ENCODE assay signal across 15 cellular contexts in the genomic region with DNA sequence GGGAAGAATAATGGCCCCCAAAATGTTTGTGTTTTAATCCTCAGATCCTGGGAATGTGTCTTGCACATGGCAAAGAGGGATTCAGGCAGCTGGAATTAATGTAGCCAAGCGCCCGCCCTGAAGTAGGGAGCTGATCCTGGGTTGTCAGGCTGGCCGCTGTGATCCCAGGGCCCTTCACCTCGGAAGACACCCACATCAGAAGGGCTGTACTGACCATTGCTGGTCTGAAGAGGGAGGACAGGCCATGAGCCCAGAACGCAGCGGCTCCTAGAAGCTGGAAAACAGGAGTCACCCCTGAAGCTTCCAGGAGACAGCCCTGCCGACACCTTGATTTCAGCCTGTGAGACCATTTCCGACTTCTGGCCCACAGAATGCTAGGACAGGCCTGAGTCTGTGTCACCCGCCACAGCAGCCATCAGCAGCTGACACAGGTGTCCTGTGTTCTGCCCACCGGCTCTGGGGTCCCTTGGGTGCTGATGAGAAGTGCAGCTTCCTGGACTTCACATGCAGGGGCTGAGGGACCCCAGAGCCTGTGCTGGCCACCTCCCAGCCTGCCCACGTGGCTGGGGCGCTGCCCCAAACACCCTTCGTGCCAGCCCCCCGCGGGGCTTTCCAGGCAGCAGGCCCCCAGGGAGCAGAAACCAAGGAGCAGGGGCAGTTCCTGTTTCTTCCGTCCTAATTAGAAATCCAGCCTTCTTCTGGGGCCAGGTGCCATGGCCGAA.
A peak's percentile ranks its signal among the peaks of the same experiment; 100 is the strongest.
DNase-seq lines count a peak whose midpoint lies in the region; ATAC-seq and TF ChIP-seq lines count a peak whose summit lies in the region.
"Had no signal": no experiment of that assay in that cellular context is flagged by ENCODE, and none has a peak within 500 bp of the region (broad histone marks: within the 10 kb centered on the region; RNA-seq: fewer than 3 reads in every experiment).

No MANE protein-coding gene starts in this region.

- POLR2A ChIA-PET in activated CD4-positive, alpha-beta memory T cell treated with anti-CD3 and anti-CD28 coated beads, Interleukin-2, amount 10 ng/mL, durations not matched to agents 7 days and 5 days (lab: Charles Lee): no interaction called here
- POLR2A ChIA-PET in activated CD4-positive, alpha-beta memory T cell treated with anti-CD3 and anti-CD28 coated beads for 36 hours (lab: Charles Lee): no interaction called here

- H3K4me3 Mint-ChIP-seq in activated CD4-positive, alpha-beta memory T cell treated with anti-CD3 and anti-CD28 coated beads, Interleukin-2, amount 10 ng/mL, durations not matched to agents 7 days and 5 days: no peak overlapping the region
- H3K4me3 Mint-ChIP-seq in activated CD4-positive, alpha-beta memory T cell treated with anti-CD3 and anti-CD28 coated beads for 36 hours: no peak overlapping the region

- H3K27me3 ChIP-seq in esophagus muscularis mucosa: peaks cover 0 to 46% (median 0%) of the 10 kb centered on the region in 4 donors

- no peaks in the 10 kb centered on the region for H3K9me3 Mint-ChIP-seq in activated CD4-positive, alpha-beta memory T cell treated with anti-CD3 and anti-CD28 coated beads, Interleukin-2, amount 10 ng/mL, durations not matched to agents 7 days and 5 days
- no peaks in the 10 kb centered on the region for H3K9me3 Mint-ChIP-seq in activated CD4-positive, alpha-beta memory T cell treated with anti-CD3 and anti-CD28 coated beads for 36 hours

- 81% methylated on average over 11 of the region's 17 CpGs for WGBS in esophagus muscularis mucosa

- CTCF ChIA-PET in activated CD4-positive, alpha-beta memory T cell treated with anti-CD3 and anti-CD28 coated beads, Interleukin-2, amount 10 ng/mL, durations not matched to agents 7 days and 5 days (lab: Charles Lee): no interaction called here
- CTCF ChIA-PET in activated CD4-positive, alpha-beta memory T cell treated with anti-CD3 and anti-CD28 coated beads for 36 hours (lab: Charles Lee): no interaction called here

- no peak for TF ChIP-seq POLR2A in NB4 (IDR thresholded peaks at IDR 0.05; ENCODE audit: extremely low read depth, insufficient read length)
- TF ChIP-seq POLR2A in esophagus muscularis mucosa (IDR thresholded peaks at IDR 0.05; ENCODE audit: low read depth): no peak

- TF ChIP-seq EP300 in esophagus muscularis mucosa (IDR thresholded peaks at IDR 0.05): no peak

- TF ChIP-seq CTCF in NB4 (IDR thresholded peaks at IDR 0.05; ENCODE audit: low read depth, low read length): no peak
- TF ChIP-seq CTCF in esophagus muscularis mucosa (IDR thresholded peaks at IDR 0.05): no peak

- H3K36me3 Mint-ChIP-seq in activated CD4-positive, alpha-beta memory T cell treated with anti-CD3 and anti-CD28 coated beads, Interleukin-2, amount 10 ng/mL, durations not matched to agents 7 days and 5 days (ENCODE audit: low read depth): no peaks in the 10 kb centered on the region
- no peaks in the 10 kb centered on the region for H3K36me3 Mint-ChIP-seq in activated CD4-positive, alpha-beta memory T cell treated with anti-CD3 and anti-CD28 coated beads for 36 hours

- H3K4me1 ChIP-seq in esophagus muscularis mucosa: no peaks in the 10 kb centered on the region

- no peak overlapping the region for H3K4me3 ChIP-seq in NB4 (ENCODE audit: low read depth, low read length)
- H3K4me3 ChIP-seq in esophagus muscularis mucosa: no peak overlapping the region

- H3K27ac ChIP-seq in esophagus muscularis mucosa (replicated peaks in 1 of 4): no peak overlapping the region
- H3K27ac ChIP-seq: 22Rv1 had no signal

- H3K4me1 Mint-ChIP-seq in activated CD4-positive, alpha-beta memory T cell treated with anti-CD3 and anti-CD28 coated beads, Interleukin-2, amount 10 ng/mL, durations not matched to agents 7 days and 5 days: no peaks in the 10 kb centered on the region
- H3K4me1 Mint-ChIP-seq in activated CD4-positive, alpha-beta memory T cell treated with anti-CD3 and anti-CD28 coated beads for 36 hours (ENCODE audit: low read depth): no peaks in the 10 kb centered on the region

- DNase-seq in activated CD4-positive, alpha-beta memory T cell treated with anti-CD3 and anti-CD28 coated beads, Interleukin-2, amount 10 ng/mL, durations not matched to agents 7 days and 5 days: peak; percentile 5
- DNase-seq in activated CD4-positive, alpha-beta memory T cell treated with anti-CD3 and anti-CD28 coated beads for 36 hours: no peak
- DNase-seq in NB4 (ENCODE audit: low read depth) (peak; percentile 51), esophagus muscularis mucosa (ENCODE audit: extremely low spot score) (peak; percentile 85), sciatic nerve (ENCODE audit: low spot score) (peak; percentile 34), activated T-cell treated with anti-CD3 and anti-CD28 coated beads for 4 hours (no peak)
- DNase-seq: Caco-2, DMS79, Kasumi-1, NCI-H1417 treated with DMSO at 0.1 percent for 48 hours, NCI-H2029 treated with DMSO at 0.1 percent for 48 hours, NCI-H510A had no signal

- no peaks in the 10 kb centered on the region for H3K9me3 ChIP-seq in esophagus muscularis mucosa
- H3K9me3 ChIP-seq: Caco-2 had no signal

- H3K27ac Mint-ChIP-seq in activated CD4-positive, alpha-beta memory T cell treated with anti-CD3 and anti-CD28 coated beads, Interleukin-2, amount 10 ng/mL, durations not matched to agents 7 days and 5 days: no peak overlapping the region
- H3K27ac Mint-ChIP-seq in activated CD4-positive, alpha-beta memory T cell treated with anti-CD3 and anti-CD28 coated beads for 36 hours: no peak overlapping the region

- ATAC-seq in sciatic nerve (no peak), HG02981 (IDR thresholded peaks at IDR 0.05; ENCODE audit: unreplicated experiment) (no peak), HG03439 (IDR thresholded peaks at IDR 0.05; ENCODE audit: unreplicated experiment) (no peak)

- peaks cover 32% of the 10 kb centered on the region for H3K27me3 Mint-ChIP-seq in activated CD4-positive, alpha-beta memory T cell treated with anti-CD3 and anti-CD28 coated beads, Interleukin-2, amount 10 ng/mL, durations not matched to agents 7 days and 5 days
- peaks cover 19% of the 10 kb centered on the region for H3K27me3 Mint-ChIP-seq in activated CD4-positive, alpha-beta memory T cell treated with anti-CD3 and anti-CD28 coated beads for 36 hours

- no peaks in the 10 kb centered on the region for H3K36me3 ChIP-seq in esophagus muscularis mucosa

- intact Hi-C loops in activated CD4-positive, alpha-beta memory T cell treated with anti-CD3 and anti-CD28 coated beads for 36 hours (cut with micrococcal nuclease): loop anchor here (10.0 kb wide), 1 partner anchor 457 kb away; a partner anchor contains a TSS
- intact Hi-C loops in esophagus muscularis mucosa (cut with DNase I) (loop anchor here (10.0 kb wide), 1 partner anchor 457 kb away; a partner anchor contains a TSS), sciatic nerve (cut with DNase I) (no loop called here)

Comparison
In these comparisons a context has a peak if more than half of its experiments do, and no peak if none do; other contexts are left out.
1. DNase-seq: peak in activated CD4-positive, alpha-beta memory T cell treated with anti-CD3 and anti-CD28 coated beads, Interleukin-2, amount 10 ng/mL, durations not matched to agents 7 days and 5 days (single experiment), NB4 (single experiment), esophagus muscularis mucosa (single experiment) and sciatic nerve (single experiment); none in activated CD4-positive, alpha-beta memory T cell treated with anti-CD3 and anti-CD28 coated beads for 36 hours (single experiment) and activated T-cell treated with anti-CD3 and anti-CD28 coated beads for 4 hours (single experiment).